ENCODE assay signal across 9 cellular contexts in the genomic region with DNA sequence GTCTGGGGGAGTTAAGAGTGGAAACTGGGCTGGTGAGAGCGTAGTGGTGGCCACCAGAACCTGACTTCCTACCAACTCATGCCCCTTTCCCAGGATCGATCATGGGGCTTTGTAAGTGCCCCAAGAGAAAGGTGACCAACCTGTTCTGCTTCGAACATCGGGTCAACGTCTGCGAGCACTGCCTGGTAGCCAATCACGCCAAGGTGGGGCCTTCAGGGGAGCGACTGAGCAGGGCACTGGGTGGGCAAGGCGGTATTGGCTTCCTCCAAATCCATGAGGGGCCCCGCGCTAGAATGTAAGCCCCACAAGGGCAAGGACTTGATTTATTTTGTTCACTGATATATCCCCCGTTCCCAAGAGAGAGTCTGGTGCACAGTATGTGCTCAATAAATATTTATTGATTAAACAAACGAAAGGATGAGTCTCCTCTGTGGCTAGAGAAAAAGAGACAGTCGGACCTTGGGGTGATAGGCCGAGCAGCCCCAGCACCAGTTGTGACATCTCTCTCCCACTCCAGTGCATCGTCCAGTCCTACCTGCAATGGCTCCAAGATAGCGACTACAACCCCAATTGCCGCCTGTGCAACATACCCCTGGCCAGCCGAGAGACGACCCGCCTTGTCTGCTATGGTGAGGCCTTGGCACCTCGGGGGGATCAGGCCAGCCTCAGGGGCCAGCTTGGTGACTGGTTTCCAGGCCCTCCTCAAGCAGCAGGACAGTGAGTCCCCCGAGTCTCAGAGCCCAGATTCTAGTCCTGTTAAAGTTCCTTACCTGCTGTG. TPM values are rescaled to one million over a fixed set of nuclear protein-coding genes. Genes with fewer than 3 reads are reported as not detected.
DNase-seq lines count a peak whose midpoint lies in the region; ATAC-seq, FAIRE-seq and TF ChIP-seq lines count a peak whose summit lies in the region.
"Had no signal": no experiment of that assay in that cellular context is flagged by ENCODE, and none has a peak within 500 bp of the region (broad histone marks: within the 10 kb centered on the region; RNA-seq: fewer than 3 reads in every experiment).

No MANE protein-coding gene starts in this region.

- H3K9me3 ChIP-seq in NT2/D1 (ENCODE audit: insufficient read depth, low read length) (no peaks in the 10 kb centered on the region), prostate gland (no peaks in the 10 kb centered on the region)

- H3K27ac ChIP-seq in epithelial cell of prostate (peak overlapping the region; percentile 71), prostate gland (peak overlapping the region; percentile 91 to 94)

- no peak for DNase-seq in GM12892 (ENCODE audit: insufficient read length)
- no peak for DNase-seq in NT2/D1 (ENCODE audit: low read depth, low spot score)
- DNase-seq in epithelial cell of prostate (ENCODE audit: low read depth, low spot score): no peak
- no peak for DNase-seq in prostate gland (ENCODE audit: low spot score)
- DNase-seq in superior temporal gyrus (ENCODE audit: extremely low spot score): no peak
- no peak for DNase-seq in stimulated activated CD4-positive, alpha-beta T cell treated with anti-CD3 and anti-CD28 coated beads, Interleukin-4, amount 100 ng/mL, for 4 hours
- no peak for DNase-seq in cerebellum (ENCODE audit: low spot score)

- peaks cover 83% of the 10 kb centered on the region for H3K36me3 ChIP-seq in NT2/D1 (ENCODE audit: insufficient read depth, insufficient read length, low read length)
- peaks cover 0 to 5% of the 10 kb centered on the region in 2 donors for H3K36me3 ChIP-seq in prostate gland

- peak overlapping the region; percentile 75 for H3K4me3 ChIP-seq in NT2/D1 (ENCODE audit: insufficient read length, low read depth)
- H3K4me3 ChIP-seq in prostate gland: peak overlapping the region; percentile 77 to 78

- 35% methylated on average over 23 of the region's 23 CpGs for WGBS in prostate gland

- peak; percentile 21 for FAIRE-seq in GM12892 (lab: Jason Lieb, UNC)

- no peak for TF ChIP-seq POLR2A in GM12892 (IDR thresholded peaks at IDR 0.05; ENCODE audit: low read depth, low read length)
- TF ChIP-seq POLR2A in prostate gland (IDR thresholded peaks at IDR 0.05): no peak

- intact Hi-C loops in prostate gland (cut with DNase I): loop anchor here (5.0 kb wide), 2 partner anchors 33 to 42 kb away; a partner anchor contains a TSS

- H3K27me3 ChIP-seq in NT2/D1 (ENCODE audit: insufficient read depth, insufficient read length): no peaks in the 10 kb centered on the region
- no peaks in the 10 kb centered on the region for H3K27me3 ChIP-seq in prostate gland (replicated peaks; ENCODE audit: insufficient read depth)

- ATAC-seq in HG02885 (IDR thresholded peaks at IDR 0.05; ENCODE audit: poor library complexity, unreplicated experiment): no peak

- peak overlapping the region; percentile 86 for H3K9ac ChIP-seq in NT2/D1 (ENCODE audit: insufficient read length, low read depth)

- TF ChIP-seq CTCF in prostate gland (IDR thresholded peaks at IDR 0.05): no peak

- H3K4me1 ChIP-seq in NT2/D1 (ENCODE audit: insufficient read depth, insufficient read length) (no peaks in the 10 kb centered on the region), prostate gland (replicated peaks) (peaks cover 5% of the 10 kb centered on the region)

RNA-seq across cellular contexts. Expression of a gene that starts 0.8 kb away (rescaled TPM):
- polyA plus RNA-seq in GM12892 (2012; ENCODE audit: missing spikeins): 19.8 TPM
- total RNA-seq in prostate gland (10 to 100 TPM; 61.6 to 62.6 TPM), cerebellum (12.1 TPM)

RNA-seq across cellular contexts. Expression of a gene that starts 0.9 kb away (rescaled TPM):
- polyA plus RNA-seq in GM12892 (2012; ENCODE audit: missing spikeins): 36.0 TPM
- total RNA-seq in prostate gland: 10 to 100 TPM in 1 of 2 donors, 1 to 10 TPM in 1; 2.3 to 17.8 TPM
- total RNA-seq in cerebellum: 4.5 TPM

RNA-seq across cellular contexts. Expression of a gene that starts 11.2 kb away (rescaled TPM):
- polyA plus RNA-seq in GM12892 (2012; ENCODE audit: missing spikeins): 52.3 TPM
- total RNA-seq in prostate gland: 100 to 1,000 TPM; 323 to 542 TPM
- 102 TPM for total RNA-seq in cerebellum

RNA-seq across cellular contexts. Expression of a gene that starts 26.4 kb away (rescaled TPM):
- 10.5 TPM for polyA plus RNA-seq in GM12892 (2012; ENCODE audit: missing spikeins)
- total RNA-seq in prostate gland (10 to 100 TPM in 1 of 2 donors, 1 to 10 TPM in 1; 8.5 to 15.6 TPM), cerebellum (4.1 TPM)
- total RNA-seq: NCI-H460 had no signal

RNA-seq across cellular contexts. Expression of a gene that starts 26.9 kb away (rescaled TPM):
- polyA plus RNA-seq in GM12892 (2012; ENCODE audit: missing spikeins): 13.1 TPM
- total RNA-seq in prostate gland (100 to 1,000 TPM in 1 of 2 donors, 10 to 100 TPM in 1; 73.9 to 185 TPM), cerebellum (30.4 TPM)
